Comparison of ENCODE assay signal across 1 cellular context in the genomic region with DNA sequence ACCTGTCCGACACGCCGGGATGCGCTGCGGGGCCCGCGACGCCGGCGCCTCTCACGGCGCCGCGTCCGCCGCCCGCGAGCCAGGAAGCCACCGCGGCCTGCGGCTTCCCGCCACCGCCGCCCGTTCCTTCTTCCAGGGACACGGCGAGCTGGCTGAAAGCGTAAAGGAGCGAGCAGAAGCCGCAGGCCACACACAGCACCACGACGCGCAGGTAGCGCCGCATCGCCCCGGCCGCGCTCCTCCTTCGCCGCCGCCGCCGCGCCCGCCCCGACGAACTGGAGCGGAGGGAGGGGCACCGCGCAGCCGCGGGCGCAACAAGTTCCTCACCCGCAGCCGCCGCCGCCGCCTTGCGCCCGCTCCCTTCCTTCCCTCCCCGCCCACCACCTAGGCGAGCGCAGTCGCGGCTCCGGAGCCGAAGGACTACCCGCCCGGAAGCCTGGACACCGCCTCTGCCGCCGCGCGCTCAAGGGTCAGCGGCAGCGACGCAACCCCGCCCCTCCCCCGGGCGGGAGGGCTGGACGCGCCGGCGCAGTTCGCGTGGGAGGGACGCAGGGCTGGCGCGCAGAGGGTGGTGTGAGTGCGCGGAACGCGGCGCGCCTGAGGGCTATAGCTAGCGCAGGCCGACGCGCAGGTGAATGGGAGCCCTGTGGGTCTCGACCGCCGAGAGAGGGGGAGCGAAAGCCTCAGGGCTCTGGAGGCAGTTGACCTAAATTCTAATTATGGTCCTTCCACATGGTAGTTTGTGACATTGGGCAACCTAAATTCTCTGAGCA.
TF ChIP-seq lines count a peak whose summit lies in the region.

A gene with protein sequence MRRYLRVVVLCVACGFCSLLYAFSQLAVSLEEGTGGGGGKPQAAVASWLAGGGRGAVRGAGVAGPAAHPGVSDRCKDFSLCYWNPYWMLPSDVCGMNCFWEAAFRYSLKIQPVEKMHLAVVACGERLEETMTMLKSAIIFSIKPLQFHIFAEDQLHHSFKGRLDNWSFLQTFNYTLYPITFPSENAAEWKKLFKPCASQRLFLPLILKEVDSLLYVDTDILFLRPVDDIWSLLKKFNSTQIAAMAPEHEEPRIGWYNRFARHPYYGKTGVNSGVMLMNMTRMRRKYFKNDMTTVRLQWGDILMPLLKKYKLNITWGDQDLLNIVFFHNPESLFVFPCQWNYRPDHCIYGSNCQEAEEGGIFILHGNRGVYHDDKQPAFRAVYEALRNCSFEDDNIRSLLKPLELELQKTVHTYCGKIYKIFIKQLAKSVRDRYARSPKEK (minus strand): TSS at position 451 of the 773 bp plus-strand sequence. CDS start 228 bp downstream, at position 223.

TF ChIP-seq in HepG2, 621 proteins besides CTCF, POLR2A, EP300 and RAD21 (continued from another document and continues in another):
- peak; percentile 90 for TF ChIP-seq ZFX (CRISPR knock-in tag; IDR thresholded peaks at IDR 0.05; ENCODE audit: low read depth)
- TF ChIP-seq MED1 (CRISPR knock-in tag; IDR thresholded peaks at IDR 0.05) = peak; percentile 67
- peak; percentile 84; the same call in 1 of the 2 replicates for TF ChIP-seq REL (CRISPR knock-in tag; conservative IDR thresholded peaks at IDR 0.05)
- TF ChIP-seq, protein P1, sequence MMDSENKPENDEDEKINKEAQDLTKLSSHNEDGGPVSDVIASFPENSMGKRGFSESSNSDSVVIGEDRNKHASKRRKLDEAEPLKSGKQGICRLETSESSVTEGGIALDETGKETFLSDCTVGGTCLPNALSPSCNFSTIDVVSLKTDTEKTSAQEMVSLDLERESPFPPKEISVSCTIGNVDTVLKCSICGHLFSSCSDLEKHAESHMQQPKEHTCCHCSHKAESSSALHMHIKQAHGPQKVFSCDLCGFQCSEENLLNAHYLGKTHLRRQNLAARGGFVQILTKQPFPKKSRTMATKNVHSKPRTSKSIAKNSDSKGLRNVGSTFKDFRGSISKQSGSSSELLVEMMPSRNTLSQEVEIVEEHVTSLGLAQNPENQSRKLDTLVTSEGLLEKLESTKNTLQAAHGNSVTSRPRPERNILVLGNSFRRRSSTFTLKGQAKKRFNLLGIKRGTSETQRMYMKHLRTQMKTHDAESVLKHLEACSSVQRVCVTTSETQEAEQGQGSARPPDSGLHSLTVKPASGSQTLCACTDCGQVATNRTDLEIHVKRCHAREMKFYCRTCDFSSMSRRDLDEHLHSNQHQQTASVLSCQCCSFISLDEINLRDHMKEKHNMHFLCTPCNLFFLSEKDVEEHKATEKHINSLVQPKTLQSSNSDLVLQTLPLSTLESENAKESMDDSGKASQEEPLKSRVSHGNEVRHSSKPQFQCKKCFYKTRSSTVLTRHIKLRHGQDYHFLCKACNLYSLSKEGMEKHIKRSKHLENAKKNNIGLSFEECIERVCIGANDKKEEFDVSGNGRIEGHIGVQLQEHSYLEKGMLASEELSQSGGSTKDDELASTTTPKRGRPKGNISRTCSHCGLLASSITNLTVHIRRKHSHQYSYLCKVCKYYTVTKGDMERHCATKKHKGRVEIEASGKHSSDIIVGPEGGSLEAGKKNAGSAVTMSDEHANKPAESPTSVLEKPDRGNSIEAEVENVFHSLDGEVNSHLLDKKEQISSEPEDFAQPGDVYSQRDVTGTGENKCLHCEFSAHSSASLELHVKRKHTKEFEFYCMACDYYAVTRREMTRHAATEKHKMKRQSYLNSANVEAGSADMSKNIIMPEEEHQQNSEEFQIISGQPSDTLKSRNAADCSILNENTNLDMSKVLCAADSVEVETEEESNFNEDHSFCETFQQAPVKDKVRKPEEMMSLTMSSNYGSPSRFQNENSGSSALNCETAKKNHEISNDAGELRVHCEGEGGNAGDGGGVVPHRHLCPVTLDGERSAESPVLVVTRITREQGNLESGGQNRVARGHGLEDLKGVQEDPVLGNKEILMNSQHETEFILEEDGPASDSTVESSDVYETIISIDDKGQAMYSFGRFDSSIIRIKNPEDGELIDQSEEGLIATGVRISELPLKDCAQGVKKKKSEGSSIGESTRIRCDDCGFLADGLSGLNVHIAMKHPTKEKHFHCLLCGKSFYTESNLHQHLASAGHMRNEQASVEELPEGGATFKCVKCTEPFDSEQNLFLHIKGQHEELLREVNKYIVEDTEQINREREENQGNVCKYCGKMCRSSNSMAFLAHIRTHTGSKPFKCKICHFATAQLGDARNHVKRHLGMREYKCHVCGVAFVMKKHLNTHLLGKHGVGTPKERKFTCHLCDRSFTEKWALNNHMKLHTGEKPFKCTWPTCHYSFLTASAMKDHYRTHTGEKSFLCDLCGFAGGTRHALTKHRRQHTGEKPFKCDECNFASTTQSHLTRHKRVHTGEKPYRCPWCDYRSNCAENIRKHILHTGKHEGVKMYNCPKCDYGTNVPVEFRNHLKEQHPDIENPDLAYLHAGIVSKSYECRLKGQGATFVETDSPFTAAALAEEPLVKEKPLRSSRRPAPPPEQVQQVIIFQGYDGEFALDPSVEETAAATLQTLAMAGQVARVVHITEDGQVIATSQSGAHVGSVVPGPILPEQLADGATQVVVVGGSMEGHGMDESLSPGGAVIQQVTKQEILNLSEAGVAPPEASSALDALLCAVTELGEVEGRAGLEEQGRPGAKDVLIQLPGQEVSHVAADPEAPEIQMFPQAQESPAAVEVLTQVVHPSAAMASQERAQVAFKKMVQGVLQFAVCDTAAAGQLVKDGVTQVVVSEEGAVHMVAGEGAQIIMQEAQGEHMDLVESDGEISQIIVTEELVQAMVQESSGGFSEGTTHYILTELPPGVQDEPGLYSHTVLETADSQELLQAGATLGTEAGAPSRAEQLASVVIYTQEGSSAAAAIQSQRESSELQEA (CRISPR knock-in tag; IDR thresholded peaks at IDR 0.05; ENCODE audit: not compliant biosample characterization) = peak; percentile 67
- 0 out of 2 replicates have a peak, but pooled peaks have one; percentile 58 for TF ChIP-seq ZNF337 (CRISPR knock-in tag; IDR thresholded peaks at IDR 0.05; ENCODE audit: borderline replicate concordance, low read depth)
- TF ChIP-seq ZNF549 (CRISPR knock-in tag; IDR thresholded peaks at IDR 0.05) = no peak
- TF ChIP-seq PHB2 (IDR thresholded peaks at IDR 0.05; ENCODE audit: partially characterized antibody) = no peak
- no peak; the same call in 1 of the 2 replicates for TF ChIP-seq HMG20A (CRISPR knock-in tag; IDR thresholded peaks at IDR 0.05; ENCODE audit: borderline replicate concordance)
- TF ChIP-seq TSC22D2 (CRISPR knock-in tag; IDR thresholded peaks at IDR 0.05; ENCODE audit: borderline replicate concordance) = peak; percentile 69; the same call in 1 of the 2 replicates
- no peak for TF ChIP-seq NBN (conservative IDR thresholded peaks at IDR 0.05)
- no peak for TF ChIP-seq GTF2F1 (IDR thresholded peaks at IDR 0.05; ENCODE audit: low read length)
- peak; percentile 59; the same call in 1 of the 2 replicates for TF ChIP-seq ZNF839 (CRISPR knock-in tag; IDR thresholded peaks at IDR 0.05; ENCODE audit: borderline replicate concordance)
- TF ChIP-seq ZNF235 (CRISPR knock-in tag; IDR thresholded peaks at IDR 0.05; ENCODE audit: borderline replicate concordance) = no peak
- TF ChIP-seq NFRKB (IDR thresholded peaks at IDR 0.05) = no peak
- no peak for TF ChIP-seq ZNF577 (CRISPR knock-in tag; IDR thresholded peaks at IDR 0.05; ENCODE audit: borderline replicate concordance, low read depth)
- TF ChIP-seq ZNF768 (CRISPR knock-in tag; IDR thresholded peaks at IDR 0.05) = 0 out of 2 replicates have a peak, but pooled peaks have one; percentile 12
- peak; percentile 91; the same call in 1 of the 2 replicates for TF ChIP-seq ZNF136 (CRISPR knock-in tag; IDR thresholded peaks at IDR 0.05; ENCODE audit: low read depth)
- peak; percentile 56; the same call in 1 of the 2 replicates for TF ChIP-seq ZNF232 (CRISPR knock-in tag; IDR thresholded peaks at IDR 0.05; ENCODE audit: borderline replicate concordance)
- TF ChIP-seq, protein P2, sequence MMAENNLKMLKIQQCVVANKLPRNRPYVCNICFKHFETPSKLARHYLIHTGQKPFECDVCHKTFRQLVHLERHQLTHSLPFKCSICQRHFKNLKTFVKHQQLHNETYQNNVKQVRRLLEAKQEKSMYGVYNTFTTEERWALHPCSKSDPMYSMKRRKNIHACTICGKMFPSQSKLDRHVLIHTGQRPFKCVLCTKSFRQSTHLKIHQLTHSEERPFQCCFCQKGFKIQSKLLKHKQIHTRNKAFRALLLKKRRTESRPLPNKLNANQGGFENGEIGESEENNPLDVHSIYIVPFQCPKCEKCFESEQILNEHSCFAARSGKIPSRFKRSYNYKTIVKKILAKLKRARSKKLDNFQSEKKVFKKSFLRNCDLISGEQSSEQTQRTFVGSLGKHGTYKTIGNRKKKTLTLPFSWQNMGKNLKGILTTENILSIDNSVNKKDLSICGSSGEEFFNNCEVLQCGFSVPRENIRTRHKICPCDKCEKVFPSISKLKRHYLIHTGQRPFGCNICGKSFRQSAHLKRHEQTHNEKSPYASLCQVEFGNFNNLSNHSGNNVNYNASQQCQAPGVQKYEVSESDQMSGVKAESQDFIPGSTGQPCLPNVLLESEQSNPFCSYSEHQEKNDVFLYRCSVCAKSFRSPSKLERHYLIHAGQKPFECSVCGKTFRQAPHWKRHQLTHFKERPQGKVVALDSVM (CRISPR knock-in tag; IDR thresholded peaks at IDR 0.05) = no peak
- TF ChIP-seq SMAD1 (CRISPR knock-in tag; IDR thresholded peaks at IDR 0.05; ENCODE audit: borderline replicate concordance, low read depth) = peak; percentile 96
- TF ChIP-seq, protein P3, sequence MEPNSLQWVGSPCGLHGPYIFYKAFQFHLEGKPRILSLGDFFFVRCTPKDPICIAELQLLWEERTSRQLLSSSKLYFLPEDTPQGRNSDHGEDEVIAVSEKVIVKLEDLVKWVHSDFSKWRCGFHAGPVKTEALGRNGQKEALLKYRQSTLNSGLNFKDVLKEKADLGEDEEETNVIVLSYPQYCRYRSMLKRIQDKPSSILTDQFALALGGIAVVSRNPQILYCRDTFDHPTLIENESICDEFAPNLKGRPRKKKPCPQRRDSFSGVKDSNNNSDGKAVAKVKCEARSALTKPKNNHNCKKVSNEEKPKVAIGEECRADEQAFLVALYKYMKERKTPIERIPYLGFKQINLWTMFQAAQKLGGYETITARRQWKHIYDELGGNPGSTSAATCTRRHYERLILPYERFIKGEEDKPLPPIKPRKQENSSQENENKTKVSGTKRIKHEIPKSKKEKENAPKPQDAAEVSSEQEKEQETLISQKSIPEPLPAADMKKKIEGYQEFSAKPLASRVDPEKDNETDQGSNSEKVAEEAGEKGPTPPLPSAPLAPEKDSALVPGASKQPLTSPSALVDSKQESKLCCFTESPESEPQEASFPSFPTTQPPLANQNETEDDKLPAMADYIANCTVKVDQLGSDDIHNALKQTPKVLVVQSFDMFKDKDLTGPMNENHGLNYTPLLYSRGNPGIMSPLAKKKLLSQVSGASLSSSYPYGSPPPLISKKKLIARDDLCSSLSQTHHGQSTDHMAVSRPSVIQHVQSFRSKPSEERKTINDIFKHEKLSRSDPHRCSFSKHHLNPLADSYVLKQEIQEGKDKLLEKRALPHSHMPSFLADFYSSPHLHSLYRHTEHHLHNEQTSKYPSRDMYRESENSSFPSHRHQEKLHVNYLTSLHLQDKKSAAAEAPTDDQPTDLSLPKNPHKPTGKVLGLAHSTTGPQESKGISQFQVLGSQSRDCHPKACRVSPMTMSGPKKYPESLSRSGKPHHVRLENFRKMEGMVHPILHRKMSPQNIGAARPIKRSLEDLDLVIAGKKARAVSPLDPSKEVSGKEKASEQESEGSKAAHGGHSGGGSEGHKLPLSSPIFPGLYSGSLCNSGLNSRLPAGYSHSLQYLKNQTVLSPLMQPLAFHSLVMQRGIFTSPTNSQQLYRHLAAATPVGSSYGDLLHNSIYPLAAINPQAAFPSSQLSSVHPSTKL (CRISPR knock-in tag; IDR thresholded peaks at IDR 0.05) = peak; percentile 86
- peak; percentile 60; the same call in 1 of the 2 replicates for TF ChIP-seq ZNF773 (CRISPR knock-in tag; IDR thresholded peaks at IDR 0.05; ENCODE audit: borderline replicate concordance)
- TF ChIP-seq ZNF747 (CRISPR knock-in tag; IDR thresholded peaks at IDR 0.05; ENCODE audit: borderline replicate concordance) = 0 out of 2 replicates have a peak, but pooled peaks have one; percentile 23
- peak; percentile 77 for TF ChIP-seq HNF4G (IDR thresholded peaks at IDR 0.05; ENCODE audit: borderline replicate concordance, low read depth, low read length)
- TF ChIP-seq HNF4G (CRISPR knock-in tag; IDR thresholded peaks at IDR 0.05; ENCODE audit: borderline replicate concordance, low read depth) = peak; percentile 84; the same call in 1 of the 2 replicates
- TF ChIP-seq HOXA5 (CRISPR knock-in tag; IDR thresholded peaks at IDR 0.05) = peak; percentile 83; the same call in 1 of the 2 replicates
- TF ChIP-seq GABPA (IDR thresholded peaks at IDR 0.05; ENCODE audit: low read depth, low read length) = peak; percentile 32; the same call in 1 of the 2 replicates
- TF ChIP-seq GABPA (CRISPR knock-in tag; IDR thresholded peaks at IDR 0.05; ENCODE audit: low read depth) = peak; percentile 12; the same call in 1 of the 2 replicates
- 0 out of 4 replicates have a peak, but pooled peaks of 1 of the 2 experiments have one; percentile 20 for TF ChIP-seq NR2F1 (CRISPR knock-in tag; IDR thresholded peaks at IDR 0.05)
- no peak; the same call in 1 of the 2 replicates for TF ChIP-seq ZNF816 (CRISPR knock-in tag; IDR thresholded peaks at IDR 0.05; ENCODE audit: borderline replicate concordance)
- TF ChIP-seq ZNF468 (CRISPR knock-in tag; IDR thresholded peaks at IDR 0.05) = no peak; the same call in 1 of the 2 replicates
- TF ChIP-seq ZKSCAN8 (CRISPR knock-in tag; IDR thresholded peaks at IDR 0.05; ENCODE audit: borderline replicate concordance) = no peak
- TF ChIP-seq, protein P4, sequence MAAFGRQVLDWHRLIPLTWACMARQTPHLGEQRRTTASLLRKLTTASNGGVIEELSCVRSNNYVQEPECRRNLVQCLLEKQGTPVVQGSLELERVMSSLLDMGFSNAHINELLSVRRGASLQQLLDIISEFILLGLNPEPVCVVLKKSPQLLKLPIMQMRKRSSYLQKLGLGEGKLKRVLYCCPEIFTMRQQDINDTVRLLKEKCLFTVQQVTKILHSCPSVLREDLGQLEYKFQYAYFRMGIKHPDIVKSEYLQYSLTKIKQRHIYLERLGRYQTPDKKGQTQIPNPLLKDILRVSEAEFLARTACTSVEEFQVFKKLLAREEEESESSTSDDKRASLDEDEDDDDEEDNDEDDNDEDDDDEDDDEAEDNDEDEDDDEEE (CRISPR knock-in tag; IDR thresholded peaks at IDR 0.05) = no peak; the same call in 1 of the 2 replicates
- peak; percentile 55 for TF ChIP-seq ZNF160 (CRISPR knock-in tag; IDR thresholded peaks at IDR 0.05)
- TF ChIP-seq, protein P5, sequence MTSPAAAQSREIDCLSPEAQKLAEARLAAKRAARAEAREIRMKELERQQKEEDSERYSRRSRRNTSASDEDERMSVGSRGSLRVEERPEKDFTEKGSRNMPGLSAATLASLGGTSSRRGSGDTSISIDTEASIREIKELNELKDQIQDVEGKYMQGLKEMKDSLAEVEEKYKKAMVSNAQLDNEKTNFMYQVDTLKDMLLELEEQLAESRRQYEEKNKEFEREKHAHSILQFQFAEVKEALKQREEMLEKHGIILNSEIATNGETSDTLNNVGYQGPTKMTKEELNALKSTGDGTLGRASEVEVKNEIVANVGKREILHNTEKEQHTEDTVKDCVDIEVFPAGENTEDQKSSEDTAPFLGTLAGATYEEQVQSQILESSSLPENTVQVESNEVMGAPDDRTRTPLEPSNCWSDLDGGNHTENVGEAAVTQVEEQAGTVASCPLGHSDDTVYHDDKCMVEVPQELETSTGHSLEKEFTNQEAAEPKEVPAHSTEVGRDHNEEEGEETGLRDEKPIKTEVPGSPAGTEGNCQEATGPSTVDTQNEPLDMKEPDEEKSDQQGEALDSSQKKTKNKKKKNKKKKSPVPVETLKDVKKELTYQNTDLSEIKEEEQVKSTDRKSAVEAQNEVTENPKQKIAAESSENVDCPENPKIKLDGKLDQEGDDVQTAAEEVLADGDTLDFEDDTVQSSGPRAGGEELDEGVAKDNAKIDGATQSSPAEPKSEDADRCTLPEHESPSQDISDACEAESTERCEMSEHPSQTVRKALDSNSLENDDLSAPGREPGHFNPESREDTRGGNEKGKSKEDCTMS (CRISPR knock-in tag; conservative IDR thresholded peaks at IDR 0.05) = no peak
- TF ChIP-seq ARID2 (CRISPR knock-in tag; IDR thresholded peaks at IDR 0.05; ENCODE audit: borderline replicate concordance) = no peak
